ENCODE assay signal across 1 cellular context in genomic region chr3:58201451-58201850, GRCh38.
TF ChIP-seq lines count a peak whose summit lies in the region.
"Not testable (repeated sequence)": the region's sequence is repeated elsewhere in the genome, so short reads cannot be mapped to it uniquely, and the experiment has no call there.

No MANE protein-coding gene starts in this region.

TF ChIP-seq in HepG2, 621 proteins besides CTCF, POLR2A, EP300 and RAD21 (continues in another document):
- TF ChIP-seq ERF (CRISPR knock-in tag; IDR thresholded peaks at IDR 0.05) = peak; percentile 55; the same call in 1 of the 2 replicates
- 0 out of 2 replicates have a peak, but pooled peaks have one; percentile 61 for TF ChIP-seq ZNF317 (CRISPR knock-in tag; IDR thresholded peaks at IDR 0.05)
- TF ChIP-seq SOX5 (CRISPR knock-in tag; IDR thresholded peaks at IDR 0.05; ENCODE audit: borderline replicate concordance) = peak; percentile 92
- TF ChIP-seq ETV6 (CRISPR knock-in tag; conservative IDR thresholded peaks at IDR 0.05) = 0 out of 2 replicates have a peak, but pooled peaks have one; percentile 27
- peak; percentile 92 for TF ChIP-seq PHF21A (CRISPR knock-in tag; IDR thresholded peaks at IDR 0.05)
- TF ChIP-seq ELF3 (CRISPR knock-in tag; IDR thresholded peaks at IDR 0.05) = peak; percentile 93
- peak; percentile 23 for TF ChIP-seq ZEB1 (IDR thresholded peaks at IDR 0.05; ENCODE audit: insufficient replicate concordance, low read depth)
- peak; percentile 72 for TF ChIP-seq NFYC (CRISPR knock-in tag; IDR thresholded peaks at IDR 0.05)
- TF ChIP-seq RARA (CRISPR knock-in tag; IDR thresholded peaks at IDR 0.05) = peak; percentile 77
- peak; percentile 47; the same call in 1 of the 2 replicates for TF ChIP-seq ZMYM4 (CRISPR knock-in tag; IDR thresholded peaks at IDR 0.05)
- peak; percentile 31; the same call in 1 of the 2 replicates for TF ChIP-seq SALL1 (CRISPR knock-in tag; IDR thresholded peaks at IDR 0.05)
- peak; percentile 70; the same call in 1 of the 2 replicates for TF ChIP-seq ZNF292 (CRISPR knock-in tag; IDR thresholded peaks at IDR 0.05; ENCODE audit: borderline replicate concordance, low read depth)
- peak; percentile 17; the same call in 1 of the 2 replicates for TF ChIP-seq ZNF7 (CRISPR knock-in tag; IDR thresholded peaks at IDR 0.05)
- TF ChIP-seq NR2F6 (IDR thresholded peaks at IDR 0.05) = peak; percentile 74
- TF ChIP-seq NR2F6 (CRISPR knock-in tag; IDR thresholded peaks at IDR 0.05) = peak; percentile 84
- peak; percentile 38; the same call in 1 of the 2 replicates for TF ChIP-seq HOXA3 (CRISPR knock-in tag; IDR thresholded peaks at IDR 0.05)
- TF ChIP-seq IKZF5 (CRISPR knock-in tag; IDR thresholded peaks at IDR 0.05) = peak; percentile 82
- TF ChIP-seq MED1 (CRISPR knock-in tag; IDR thresholded peaks at IDR 0.05) = peak; percentile 85
- peak; percentile 74; the same call in 1 of the 2 replicates for TF ChIP-seq HNF4G (IDR thresholded peaks at IDR 0.05; ENCODE audit: borderline replicate concordance, low read depth, low read length)
- peak; percentile 75; the same call in 1 of the 2 replicates for TF ChIP-seq HNF4G (CRISPR knock-in tag; IDR thresholded peaks at IDR 0.05; ENCODE audit: borderline replicate concordance, low read depth)
- TF ChIP-seq HNF1A (IDR thresholded peaks at IDR 0.05; ENCODE audit: low read depth) = 0 out of 2 replicates have a peak, but pooled peaks have one; percentile 16
- TF ChIP-seq HNF1A (CRISPR knock-in tag; IDR thresholded peaks at IDR 0.05; ENCODE audit: borderline replicate concordance); SOX6 (IDR thresholded peaks at IDR 0.05); CREB1 (IDR thresholded peaks at IDR 0.05): not testable (repeated sequence)
- TF ChIP-seq FOXP4 (CRISPR knock-in tag; IDR thresholded peaks at IDR 0.05) = peak; percentile 47; the same call in 1 of the 2 replicates
- peak; percentile 94 for TF ChIP-seq SOX6 (CRISPR knock-in tag; IDR thresholded peaks at IDR 0.05)
- peak; percentile 83 for TF ChIP-seq GATAD2A (CRISPR knock-in tag; IDR thresholded peaks at IDR 0.05)
- peak; percentile 14 to 38; a peak in 2 of 4 replicates for TF ChIP-seq NR2F1 (CRISPR knock-in tag; IDR thresholded peaks at IDR 0.05)
- peak; percentile 40 for TF ChIP-seq PATZ1 (CRISPR knock-in tag; IDR thresholded peaks at IDR 0.05)
- TF ChIP-seq NFYB (CRISPR knock-in tag; IDR thresholded peaks at IDR 0.05) = peak; percentile 56
- 0 out of 2 replicates have a peak, but pooled peaks have one; percentile 61 for TF ChIP-seq IRF2 (CRISPR knock-in tag; IDR thresholded peaks at IDR 0.05)
- TF ChIP-seq ZNF792 (CRISPR knock-in tag; IDR thresholded peaks at IDR 0.05) = peak; percentile 42; the same call in 1 of the 2 replicates
- 0 out of 2 replicates have a peak, but pooled peaks have one; percentile 54 for TF ChIP-seq ZBTB37 (CRISPR knock-in tag; IDR thresholded peaks at IDR 0.05)
- TF ChIP-seq DRAP1 (CRISPR knock-in tag; IDR thresholded peaks at IDR 0.05) = peak; percentile 80
- TF ChIP-seq ETV5 (CRISPR knock-in tag; IDR thresholded peaks at IDR 0.05; ENCODE audit: borderline replicate concordance) = peak; percentile 68; the same call in 1 of the 2 replicates
- peak; percentile 51; the same call in 1 of the 2 replicates for TF ChIP-seq ZGPAT (CRISPR knock-in tag; IDR thresholded peaks at IDR 0.05)
- TF ChIP-seq HMG20A (CRISPR knock-in tag; IDR thresholded peaks at IDR 0.05; ENCODE audit: borderline replicate concordance) = peak; percentile 45; the same call in 1 of the 2 replicates
- peak; percentile 84 for TF ChIP-seq HDAC2 (CRISPR knock-in tag; IDR thresholded peaks at IDR 0.05)
- peak; percentile 89 for TF ChIP-seq ARID5B (CRISPR knock-in tag; IDR thresholded peaks at IDR 0.05)
- TF ChIP-seq TBX2 (CRISPR knock-in tag; IDR thresholded peaks at IDR 0.05; ENCODE audit: borderline replicate concordance) = peak; percentile 22; the same call in 1 of the 2 replicates
- peak; percentile 74 for TF ChIP-seq POGZ (CRISPR knock-in tag; IDR thresholded peaks at IDR 0.05)
- peak; percentile 44; the same call in 1 of the 2 replicates for TF ChIP-seq CREB1 (CRISPR knock-in tag; IDR thresholded peaks at IDR 0.05)
- TF ChIP-seq SAP130 (CRISPR knock-in tag; IDR thresholded peaks at IDR 0.05; ENCODE audit: low read depth) = peak; percentile 53; the same call in 1 of the 2 replicates
- TF ChIP-seq RXRB (CRISPR knock-in tag; IDR thresholded peaks at IDR 0.05; ENCODE audit: borderline replicate concordance) = peak; percentile 64
- peak; percentile 32; the same call in 1 of the 2 replicates for TF ChIP-seq ISL2 (CRISPR knock-in tag; IDR thresholded peaks at IDR 0.05)
- peak; percentile 54; the same call in 1 of the 2 replicates for TF ChIP-seq FOXO1 (CRISPR knock-in tag; IDR thresholded peaks at IDR 0.05)
- 0 out of 2 replicates have a peak, but pooled peaks have one; percentile 18 for TF ChIP-seq ZBTB7B (CRISPR knock-in tag; IDR thresholded peaks at IDR 0.05)
- peak; percentile 83 for TF ChIP-seq SOX13 (IDR thresholded peaks at IDR 0.05)
- peak in 1 of 2 experiments; percentile 94; a peak in 2 of 4 replicates for TF ChIP-seq SOX13 (CRISPR knock-in tag; conservative IDR thresholded peaks at IDR 0.05 in 1 of 2, IDR thresholded peaks at IDR 0.05 in 1 of 2)
